ENCODE assay signal across 9 cellular contexts in genomic region chr7:134943785-134944400, GRCh38. TPM values are rescaled to one million over a fixed set of nuclear protein-coding genes. Genes with fewer than 3 reads are reported as not detected.
A peak's percentile ranks its signal among the peaks of the same experiment; 100 is the strongest.
DNase-seq lines count a peak whose midpoint lies in the region; ATAC-seq and TF ChIP-seq lines count a peak whose summit lies in the region.
"Had no signal": no experiment of that assay in that cellular context is flagged by ENCODE, and none has a peak within 500 bp of the region (broad histone marks: within the 10 kb centered on the region; RNA-seq: fewer than 3 reads in every experiment).

No MANE protein-coding gene starts in this region.

- no peaks in the 10 kb centered on the region for H3K9me3 Mint-ChIP-seq in natural killer cell treated with Interleukin-12 subunit alpha and Interleukin-12 subunit beta and Interleukin-15 and Interleukin-18, amount 100 ng/mL, for 72 hours
- H3K9me3 Mint-ChIP-seq: IgD-negative memory B cell had no signal

- in situ Hi-C loops in brain microvascular endothelial cell (cut with HindIII; ENCODE audit: low pct_ligation_motif_present, low sequenced_read_pairs) = no loop called here

- H3K4me1 Mint-ChIP-seq in natural killer cell treated with Interleukin-12 subunit alpha and Interleukin-12 subunit beta and Interleukin-15 and Interleukin-18, amount 100 ng/mL, for 72 hours (ENCODE audit: low read depth in 2 of 2) = no peaks in the 10 kb centered on the region

- H3K36me3 Mint-ChIP-seq in natural killer cell treated with Interleukin-12 subunit alpha and Interleukin-12 subunit beta and Interleukin-15 and Interleukin-18, amount 100 ng/mL, for 72 hours = no peaks in the 10 kb centered on the region

- peak; percentile 65 for ATAC-seq in GM19467 (IDR thresholded peaks at IDR 0.05; ENCODE audit: unreplicated experiment)
- ATAC-seq in natural killer cell treated with Interleukin-12 subunit alpha and Interleukin-12 subunit beta and Interleukin-15 and Interleukin-18, amount 100 ng/mL, for 72 hours = no peak

- H3K27me3 Mint-ChIP-seq in natural killer cell treated with Interleukin-12 subunit alpha and Interleukin-12 subunit beta and Interleukin-15 and Interleukin-18, amount 100 ng/mL, for 72 hours = peaks cover 11 to 21% of the 10 kb centered on the region in 2 donors
- H3K27me3 Mint-ChIP-seq: IgD-negative memory B cell had no signal

- DNase-seq in DMS114 treated with DMSO at 0.1 percent for 48 hours (lab: John Stamatoyannopoulos, UW; ENCODE audit: unreplicated experiment) (peak; percentile 37), LNCaP clone FGC (ENCODE audit: low read depth) (peak; percentile 46), brain microvascular endothelial cell (no peak), putamen (ENCODE audit: low spot score) (peak; percentile 20), H7 (no peak), amniotic stem cell (lab: John Stamatoyannopoulos, UW) (no peak)
- DNase-seq in natural killer cell treated with Interleukin-12 subunit alpha and Interleukin-12 subunit beta and Interleukin-15 and Interleukin-18, amount 100 ng/mL, for 72 hours (ENCODE audit: low spot score) = no peak

- H3K27me3 ChIP-seq in brain microvascular endothelial cell (replicated peaks) = no peaks in the 10 kb centered on the region
- H3K27me3 ChIP-seq in H7 (ENCODE audit: control insufficient read depth, insufficient read depth, low read length) = no peaks in the 10 kb centered on the region

- H3K4me3 ChIP-seq in LNCaP clone FGC (ENCODE audit: low read depth, low read length) (no peak overlapping the region), brain microvascular endothelial cell (ENCODE audit: low read depth, low read length) (no peak overlapping the region), H7 (ENCODE audit: insufficient read depth, low read depth, low read length) (no peak overlapping the region)

- peaks cover 62% of the 10 kb centered on the region for H3K36me3 ChIP-seq in brain microvascular endothelial cell (replicated peaks)
- H3K36me3 ChIP-seq in H7 (replicated peaks; ENCODE audit: control insufficient read depth, insufficient read depth, low read length) = peaks cover 10% of the 10 kb centered on the region

- no peak overlapping the region for H3K27ac ChIP-seq in brain microvascular endothelial cell

- H3K4me3 Mint-ChIP-seq in natural killer cell treated with Interleukin-12 subunit alpha and Interleukin-12 subunit beta and Interleukin-15 and Interleukin-18, amount 100 ng/mL, for 72 hours = no peak overlapping the region
- H3K4me3 Mint-ChIP-seq: IgD-negative memory B cell had no signal

- TF ChIP-seq CTCF in LNCaP clone FGC (IDR thresholded peaks at IDR 0.05; ENCODE audit: control insufficient read depth, extremely low read depth, insufficient read depth) (peak; percentile 73), brain microvascular endothelial cell (IDR thresholded peaks at IDR 0.05; ENCODE audit: low read depth, low read length, missing control alignments) (peak; percentile 32)

- H3K27ac Mint-ChIP-seq in natural killer cell treated with Interleukin-12 subunit alpha and Interleukin-12 subunit beta and Interleukin-15 and Interleukin-18, amount 100 ng/mL, for 72 hours = no peak overlapping the region
- H3K27ac Mint-ChIP-seq: IgD-negative memory B cell had no signal

RNA-seq across cellular contexts. Expression of gene AGBL3, which starts 42.4 kb away (rescaled TPM):
- total RNA-seq in H7 (2014; rRNA removed; shearing (Covaris generic)) = 1.00 and 1.7 TPM in 2 replicates
- 1 to 10 TPM; 2.2 to 2.8 TPM for total RNA-seq in natural killer cell treated with Interleukin-12 subunit alpha and Interleukin-12 subunit beta and Interleukin-15 and Interleukin-18, amount 100 ng/mL, for 72 hours

Comparison
In these comparisons a context has a peak if more than half of its experiments do, and no peak if none do; other contexts are left out.
1. DNase-seq: peak in DMS114 treated with DMSO at 0.1 percent for 48 hours (single experiment), LNCaP clone FGC (single experiment) and putamen (single experiment); none in brain microvascular endothelial cell (single experiment), H7 (single experiment), amniotic stem cell (single experiment) and natural killer cell treated with Interleukin-12 subunit alpha and Interleukin-12 subunit beta and Interleukin-15 and Interleukin-18, amount 100 ng/mL, for 72 hours (single experiment).